ENCODE assay signal across 8 cellular contexts in the genomic region with DNA sequence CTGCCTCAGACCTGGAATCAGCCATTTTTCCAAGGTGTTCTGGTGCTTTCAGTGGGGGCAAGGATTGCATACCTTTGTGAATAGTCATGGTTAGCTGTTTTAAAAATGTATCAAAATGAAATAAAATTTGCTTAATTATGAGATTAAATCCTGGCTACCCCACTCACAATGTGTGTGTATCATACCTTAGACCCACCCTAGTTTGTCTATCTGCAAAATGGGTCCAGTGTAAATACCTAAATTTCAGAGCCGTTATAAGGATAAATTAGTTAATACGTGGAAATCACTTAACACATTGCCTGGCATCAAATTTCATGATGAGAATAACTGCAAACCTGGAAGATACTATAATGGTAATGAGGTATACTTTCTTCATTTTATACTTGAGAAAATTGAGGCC. TPM values are rescaled to one million over a fixed set of nuclear protein-coding genes. Genes with fewer than 3 reads are reported as not detected.
"Had no signal": no experiment of that assay in that cellular context is flagged by ENCODE, and none has a peak within 500 bp of the region (broad histone marks: within the 10 kb centered on the region; RNA-seq: fewer than 3 reads in every experiment).

No MANE protein-coding gene starts in this region.

- H3K4me3 ChIP-seq: GM12878 had no signal

- ATAC-seq: GM12878 had no signal

- DNase-seq: GDM1, GF-D8 had no signal

- FAIRE-seq: G401.6, GM12878, GM12891, GM12892, GM18507 had no signal

RNA-seq across cellular contexts. Expression of a gene that starts 3.0 kb away (rescaled TPM):
- total RNA-seq: G401, GM12878 had no signal

RNA-seq across cellular contexts. Expression of a gene that starts 36.9 kb away (rescaled TPM):
- total RNA-seq: G401, GM12878 had no signal
- polyA plus RNA-seq: GM12878 had no signal
